8 cellular contexts compared by ENCODE assay signal in the genomic region with DNA sequence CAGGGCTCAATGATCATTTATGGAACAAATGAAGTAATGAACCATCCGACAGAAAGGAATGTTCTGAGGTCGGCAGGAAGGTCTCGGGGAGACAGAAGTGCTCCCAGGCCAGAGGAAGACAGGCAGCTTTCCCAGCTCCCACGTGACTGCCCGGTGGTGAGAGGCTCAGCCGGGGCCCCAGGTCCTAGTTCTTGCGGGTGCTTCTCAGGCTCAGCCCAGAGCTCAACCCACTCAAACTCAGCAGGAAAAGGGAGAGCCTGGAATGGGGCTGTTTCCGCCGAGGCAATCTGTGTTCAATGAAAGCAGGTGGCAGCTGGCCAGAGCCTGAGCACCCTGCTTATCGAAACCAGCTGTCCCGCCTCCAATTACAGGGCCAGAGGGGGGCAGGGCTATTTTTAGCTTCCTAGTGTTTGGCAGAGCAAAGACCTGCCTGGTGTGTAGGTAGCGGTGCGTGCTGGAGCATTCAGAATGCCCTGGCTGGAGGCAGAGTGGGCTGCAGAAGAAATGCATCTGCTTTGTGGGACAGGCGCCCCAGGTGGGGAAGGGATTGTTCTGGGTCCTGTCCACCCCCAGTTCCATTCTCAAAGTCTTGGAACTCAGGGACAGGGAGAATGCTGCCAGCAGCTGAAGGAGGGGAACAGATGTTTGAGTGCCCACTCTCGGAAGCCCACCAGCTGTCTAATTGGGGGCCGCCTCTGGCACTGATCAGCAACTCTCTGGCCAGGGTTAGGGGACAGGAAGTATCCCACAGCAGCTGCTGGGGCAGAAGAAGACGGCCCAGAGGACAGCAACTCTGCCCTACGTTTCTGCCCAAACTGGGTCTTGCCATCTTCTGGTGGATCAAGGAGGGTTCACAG.
A peak's percentile ranks its signal among the peaks of the same experiment; 100 is the strongest.
DNase-seq lines count a peak whose midpoint lies in the region; ATAC-seq and TF ChIP-seq lines count a peak whose summit lies in the region.

No MANE protein-coding gene starts in this region.

- in situ Hi-C loops in GM13976 (cut with MboI; ENCODE audit: low sequenced_read_pairs, unreplicated experiment) = no loop called here

- intact Hi-C loops in left ventricle myocardium superior (cut with micrococcal nuclease) = no loop called here

- DNase-seq in COLO668 (lab: John Stamatoyannopoulos, UW; ENCODE audit: unreplicated experiment) (peak; percentile 82), NCI-H187 (lab: John Stamatoyannopoulos, UW) (peak; percentile 89 to 93), amniotic stem cell (lab: John Stamatoyannopoulos, UW) (peak; percentile 91), left ventricle myocardium superior (peak; percentile 92), retina (peak; percentile 72), GM13976 (ENCODE audit: low spot score) (no peak)

- no peak for TF ChIP-seq CTCF in GM13976 (IDR thresholded peaks at IDR 0.05; ENCODE audit: borderline replicate concordance, control extremely low read depth, extremely low read depth, insufficient read depth, missing control alignments)

- ATAC-seq in left ventricle myocardium superior (peak; percentile 94), GM19463 (IDR thresholded peaks at IDR 0.05; ENCODE audit: unreplicated experiment) (no peak), GM18520 (IDR thresholded peaks at IDR 0.05; ENCODE audit: unreplicated experiment) (no peak)
